2 cellular contexts compared by ENCODE assay signal in genomic region chr20:49617394-49617793, GRCh38. TPM values are rescaled to one million over a fixed set of nuclear protein-coding genes. Genes with fewer than 3 reads are reported as not detected.
"Had no signal": no experiment of that assay in that cellular context is flagged by ENCODE, and none has a peak within 500 bp of the region (broad histone marks: within the 10 kb centered on the region; RNA-seq: fewer than 3 reads in every experiment).

No MANE protein-coding gene starts in this region.

RNA-seq across cellular contexts. Expression of gene PTGIS, which starts 49.5 kb away (rescaled TPM):
- total RNA-seq: HepG2, SJSA1 had no signal
- polyA plus RNA-seq: HepG2 had no signal
